Comparison of ENCODE assay signal across 32 cellular contexts in genomic region chr14:93757185-93757584, GRCh38. TPM values are rescaled to one million over a fixed set of nuclear protein-coding genes. Genes with fewer than 3 reads are reported as not detected.
"Had no signal": no experiment of that assay in that cellular context is flagged by ENCODE, and none has a peak within 500 bp of the region (broad histone marks: within the 10 kb centered on the region; RNA-seq: fewer than 3 reads in every experiment).

No MANE protein-coding gene starts in this region.

- H3K9me3 Mint-ChIP-seq: activated naive CD4-positive, alpha-beta T cell treated with anti-CD3 and anti-CD28 coated beads for 36 hours; activated naive CD8-positive, alpha-beta T cell treated with anti-CD3 and anti-CD28 coated beads for 36 hours; natural killer cell; stimulated activated naive B cell treated with anti-CD40 and anti-IgM and Interleukin-4, amounts not matched to agents 10 μg/mL and 1 μg/mL and 100 μg/mL, for 72 hours had no signal

- ATAC-seq: activated CD4-positive, CD25-positive, alpha-beta regulatory T cell treated with anti-CD3 and anti-CD28 coated beads, Interleukin-2, amount 50 U/mL, for 24 hours; heart left ventricle; left lung; lower lobe of right lung; natural killer cell; sciatic nerve; stimulated activated naive B cell treated with anti-CD40 and anti-IgM and Interleukin-4, amounts not matched to agents 10 μg/mL and 1 μg/mL and 100 μg/mL, for 72 hours had no signal

- H3K27me3 ChIP-seq: adrenal gland, cardiac muscle cell, colonic mucosa, heart left ventricle had no signal

- H3K36me3 ChIP-seq: adrenal gland, cardiac muscle cell, colonic mucosa, heart left ventricle, left lung, lower lobe of right lung, thoracic aorta had no signal

- H3K27ac Mint-ChIP-seq: activated naive CD4-positive, alpha-beta T cell treated with anti-CD3 and anti-CD28 coated beads for 36 hours; activated naive CD8-positive, alpha-beta T cell treated with anti-CD3 and anti-CD28 coated beads for 36 hours; natural killer cell; stimulated activated naive B cell treated with anti-CD40 and anti-IgM and Interleukin-4, amounts not matched to agents 10 μg/mL and 1 μg/mL and 100 μg/mL, for 72 hours had no signal

- H3K27ac ChIP-seq: adrenal gland, cardiac muscle cell, colonic mucosa, left lung, lower lobe of right lung, thoracic aorta, VCaP had no signal

- H3K9me3 ChIP-seq: adrenal gland, colonic mucosa, heart left ventricle, left lung, lower lobe of right lung, thoracic aorta had no signal

- DNase-seq: activated CD4-positive, alpha-beta T cell treated with anti-CD3 and anti-CD28 coated beads for 48 hours; activated CD4-positive, alpha-beta T cell treated with anti-CD3 and anti-CD28 coated beads, Interleukin-2, amount 50 U/mL, for 48 hours; activated CD8-positive, alpha-beta memory T cell treated with anti-CD3 and anti-CD28 coated beads for 24 hours; activated effector memory CD4-positive, alpha-beta T cell treated with Interleukin-2 at 50 U/mL for 16 hours; activated naive CD4-positive, alpha-beta T cell treated with anti-CD3 and anti-CD28 coated beads for 36 hours; activated naive CD8-positive, alpha-beta T cell treated with anti-CD3 and anti-CD28 coated beads for 36 hours; adrenal gland; aorta; cerebellar nuclear complex; colonic mucosa; effector memory CD4-positive, alpha-beta T cell; heart left ventricle; left lung; lower lobe of right lung; mesenchymal stem cell; natural killer cell; small intestine; stimulated activated CD4-positive, alpha-beta T cell treated with anti-CD3 and anti-CD28 coated beads, Interleukin-1b, Interleukin-23, amount 100 ng/mL, for 48 hours; stimulated activated naive B cell treated with anti-CD40 and anti-IgM and Interleukin-4, amounts not matched to agents 10 μg/mL and 1 μg/mL and 100 μg/mL, for 72 hours had no signal

- H3K36me3 Mint-ChIP-seq: activated naive CD8-positive, alpha-beta T cell treated with anti-CD3 and anti-CD28 coated beads for 36 hours; natural killer cell; stimulated activated naive B cell treated with anti-CD40 and anti-IgM and Interleukin-4, amounts not matched to agents 10 μg/mL and 1 μg/mL and 100 μg/mL, for 72 hours had no signal

- H3K4me3 ChIP-seq: adrenal gland, cardiac muscle cell, colonic mucosa, heart left ventricle, left lung, lower lobe of right lung, thoracic aorta had no signal

- H3K4me1 Mint-ChIP-seq: activated naive CD8-positive, alpha-beta T cell treated with anti-CD3 and anti-CD28 coated beads for 36 hours; natural killer cell; stimulated activated naive B cell treated with anti-CD40 and anti-IgM and Interleukin-4, amounts not matched to agents 10 μg/mL and 1 μg/mL and 100 μg/mL, for 72 hours had no signal

- H3K4me1 ChIP-seq: adrenal gland, colonic mucosa, left lung, lower lobe of right lung had no signal

- H3K4me3 Mint-ChIP-seq: activated naive CD4-positive, alpha-beta T cell treated with anti-CD3 and anti-CD28 coated beads for 36 hours; activated naive CD8-positive, alpha-beta T cell treated with anti-CD3 and anti-CD28 coated beads for 36 hours; brain; natural killer cell; stimulated activated naive B cell treated with anti-CD40 and anti-IgM and Interleukin-4, amounts not matched to agents 10 μg/mL and 1 μg/mL and 100 μg/mL, for 72 hours had no signal

RNA-seq across cellular contexts. Expression of gene PRIMA1, which starts 31.1 kb away (rescaled TPM):
- total RNA-seq: activated naive CD4-positive, alpha-beta T cell treated with anti-CD3 and anti-CD28 coated beads for 36 hours; activated naive CD8-positive, alpha-beta T cell treated with anti-CD3 and anti-CD28 coated beads for 36 hours; dermis microvascular lymphatic vessel endothelial cell; epithelial cell of proximal tubule; fibroblast of lung; fibroblast of villous mesenchyme; kidney epithelial cell; natural killer cell; osteoblast; T-helper 1 cell treated with Interleukin-12 subunit alpha and Interleukin-12 subunit beta and Interleukin-4 antibody, amounts not matched to agents 30 ng/mL and 1 ng/mL, for 36 hours had no signal
- polyA plus RNA-seq: fibroblast of lung had no signal
